In the genomic region with DNA sequence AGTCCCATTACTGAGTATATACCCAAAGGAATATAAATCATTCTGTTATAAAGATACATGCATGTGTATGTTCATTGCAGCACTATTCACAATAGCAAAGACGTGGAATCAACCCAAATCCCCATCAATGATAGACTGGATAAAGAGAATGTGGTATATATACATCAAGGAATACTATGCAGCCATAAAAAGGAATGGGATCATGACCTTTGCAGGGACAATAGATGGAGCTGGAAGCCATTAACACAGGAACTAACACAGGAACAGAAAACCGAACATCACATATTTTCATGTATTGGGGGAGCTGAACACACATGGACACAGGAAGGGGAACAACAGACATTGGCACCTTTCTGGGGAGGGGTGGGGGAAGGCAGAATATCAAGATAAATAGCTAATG, we compare ENCODE assay signal across 4 cellular contexts.
DNase-seq lines count a peak whose midpoint lies in the region; ATAC-seq, FAIRE-seq and TF ChIP-seq lines count a peak whose summit lies in the region.
"Not testable (repeated sequence)": the region's sequence is repeated elsewhere in the genome, so short reads cannot be mapped to it uniquely, and the experiment has no call there.

No MANE protein-coding gene starts in this region.

- peaks cover 11% of the 10 kb centered on the region for H3K27me3 Mint-ChIP-seq in neural crest cell (ENCODE audit: low read depth)

- H3K4me1 ChIP-seq in HEK293 (ENCODE audit: control insufficient read depth, insufficient read depth, low read length); K562 (replicated peaks in 1 of 2; ENCODE audit: control insufficient read depth in 2 of 2, insufficient read depth in 2 of 2, low read length in 2 of 2): not testable (repeated sequence)

- not testable (repeated sequence) for DNase-seq in K562 (ENCODE audit: extremely low read depth in 1 of 4, low spot score in 3 of 4); neural crest cell (ENCODE audit: low read depth, low spot score)

- BruUV-seq in K562 (replicated peaks; lab: Mats Ljungman, UMichigan) = not testable (repeated sequence)

- not testable (repeated sequence) for H3K9me1 ChIP-seq in K562 (ENCODE audit: control insufficient read depth, insufficient read depth, low read length)

- TF ChIP-seq POLR2A in K562 (conservative IDR thresholded peaks at IDR 0.05) = not testable (repeated sequence)

- H3K27ac Mint-ChIP-seq in neural crest cell (ENCODE audit: unreplicated experiment) = peak overlapping the region; percentile 13

- H3K4me3 ChIP-seq in HEK293 (ENCODE audit: low read depth, low read length); K562: not testable (repeated sequence)

- H3K4me1 Mint-ChIP-seq in neural crest cell = not testable (repeated sequence)

- not testable (repeated sequence) for H3K4me2 ChIP-seq in K562 (ENCODE audit: insufficient read depth, low read length)

- in situ Hi-C loops in K562 (cut with MboI) = not testable (repeated sequence)

- H3K36me3 ChIP-seq in HEK293 (ENCODE audit: control insufficient read depth in 2 of 2, insufficient read depth in 1 of 2, low read length in 2 of 2) = not testable (repeated sequence)
- H3K36me3 ChIP-seq in K562 (ENCODE audit: control insufficient read depth, insufficient read depth, low read length) = peaks cover 83% of the 10 kb centered on the region

- not testable (repeated sequence) for ATAC-seq in SK-N-SH treated with all-trans-retinoic acid at 6 μM for 48 hours, K562

- not testable (repeated sequence) for H3K27me3 ChIP-seq in K562 (ENCODE audit: control insufficient read depth in 2 of 2, insufficient read depth in 2 of 2, low read length in 2 of 2)

- H4K20me1 ChIP-seq in K562 (replicated peaks; ENCODE audit: control insufficient read depth, insufficient read depth, low read length) = not testable (repeated sequence)

- not testable (repeated sequence) for H3K9ac ChIP-seq in K562 (ENCODE audit: insufficient read depth in 1 of 2, low read depth in 2 of 2, low read length in 2 of 2)

- 88% methylated on average over 2 of the region's 2 CpGs for WGBS in K562 (ENCODE audit: insufficient coverage, low coverage, missing lambda C conversion rate)

- not testable (repeated sequence) for TF ChIP-seq RAD21 in K562 (CRISPR knock-in tag; conservative IDR thresholded peaks at IDR 0.05 in 1 of 2, IDR thresholded peaks at IDR 0.05 in 1 of 2)

- not testable (repeated sequence) for H3K9me3 Mint-ChIP-seq in neural crest cell

- not testable (repeated sequence) for H3K27ac ChIP-seq in HEK293 (ENCODE audit: extremely low read depth, low read depth, low read length); K562 (ENCODE audit: extremely low read depth, low read depth, low read length)

- not testable (repeated sequence) for H3K79me2 ChIP-seq in K562 (ENCODE audit: control insufficient read depth, insufficient read depth, low read length)

- H2AFZ ChIP-seq in K562 (ENCODE audit: low read depth, low read length) = not testable (repeated sequence)

- intact Hi-C loops in K562 (cut with micrococcal nuclease) = not testable (repeated sequence)

- H3K9me3 ChIP-seq in HEK293 (ENCODE audit: control insufficient read depth, insufficient read depth, low read depth, low read length); K562 (replicated peaks; ENCODE audit: control insufficient read depth, insufficient read depth, low read depth, low read length): not testable (repeated sequence)

- H3K36me3 Mint-ChIP-seq in neural crest cell (ENCODE audit: low read depth) = not testable (repeated sequence)

- not testable (repeated sequence) for TF ChIP-seq EP300 in K562 (IDR thresholded peaks at IDR 0.05; ENCODE audit: low read length)

- not testable (repeated sequence) for TF ChIP-seq CTCF in HEK293 (tag by site-specific recombination; IDR thresholded peaks at IDR 0.05); K562 (IDR thresholded peaks at IDR 0.05 in 2 of 3, conservative IDR thresholded peaks at IDR 0.05 in 1 of 3; ENCODE audit: insufficient read depth in 2 of 3, low read depth in 1 of 3, low read length in 3 of 3); neural crest cell (conservative IDR thresholded peaks at IDR 0.05)

- not testable (repeated sequence) for H3K4me3 Mint-ChIP-seq in neural crest cell

- POLR2A ChIA-PET in HEK293 (lab: Yijun Ruan, JAX) = not testable (repeated sequence)
- POLR2A ChIA-PET in K562 (lab: Yijun Ruan, JAX) = interaction anchor here (0.7 kb wide), 1 partner anchor 29 kb away, joined by 4 read pairs; no protein-coding TSS in a partner anchor

- CTCF ChIA-PET in HEK293 (lab: Yijun Ruan, JAX); K562 (lab: Yijun Ruan, JAX; ENCODE audit: low intra/inter-chr PET ratio): not testable (repeated sequence)

- FAIRE-seq in K562 (lab: Jason Lieb, UNC) = not testable (repeated sequence)

TF ChIP-seq in HEK293, 187 proteins besides CTCF, POLR2A, EP300 and RAD21:
- peak; percentile 55; the same call in 1 of the 2 replicates for TF ChIP-seq ZNF146 (tag by site-specific recombination; IDR thresholded peaks at IDR 0.05)

TF ChIP-seq in SK-N-SH treated with all-trans-retinoic acid at 6 μM for 48 hours, 23 proteins besides CTCF, POLR2A, EP300 and RAD21:
- peak; percentile 45; the same call in 1 of the 2 replicates for TF ChIP-seq ZNF8 (CRISPR knock-in tag; IDR thresholded peaks at IDR 0.05)
TF ChIP-seq in SK-N-SH treated with all-trans-retinoic acid at 6 μM for 48 hours: peak in this region for 1; not testable (repeated sequence) for 22.

TF ChIP-seq in K562, 482 proteins besides CTCF, POLR2A, EP300 and RAD21:
- peak; percentile 85 for TF ChIP-seq ZNF146 (CRISPR knock-in tag; IDR thresholded peaks at IDR 0.05; ENCODE audit: unreplicated experiment)
- 0 out of 4 replicates have a peak, but pooled peaks of 1 of the 2 experiments have one; percentile 14 for TF ChIP-seq KDM1A (IDR thresholded peaks at IDR 0.05)
